9 cellular contexts compared by ENCODE assay signal in the genomic region with DNA sequence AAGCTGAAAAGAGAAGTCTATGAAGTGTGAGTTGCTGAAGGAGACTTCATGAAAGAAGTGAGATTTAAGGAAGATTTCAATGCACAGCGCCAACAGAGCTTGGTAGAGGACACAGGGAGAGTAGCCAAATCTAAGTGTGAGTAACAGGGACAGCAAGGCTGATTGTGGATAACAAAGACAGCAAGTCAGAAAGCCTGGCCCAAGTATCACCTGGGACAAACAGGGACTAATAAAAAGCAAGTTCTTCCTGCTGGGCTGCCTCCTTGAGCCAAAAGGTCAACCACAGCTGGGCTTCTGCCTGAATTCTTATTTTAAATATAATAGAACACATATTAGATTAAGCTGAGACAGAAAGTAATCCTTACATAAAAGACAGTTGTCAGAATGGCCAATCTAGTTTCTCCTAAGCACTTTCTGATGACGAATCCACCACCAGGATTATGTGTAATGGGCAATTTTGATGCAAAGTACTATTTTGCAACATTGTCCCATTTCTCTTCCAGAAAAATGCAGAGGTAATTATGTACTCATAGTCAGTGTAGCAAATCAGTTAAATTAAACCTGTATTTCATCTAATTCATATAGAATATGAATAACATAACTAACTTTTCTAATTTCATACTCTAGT.
DNase-seq lines count a peak whose midpoint lies in the region; ATAC-seq and TF ChIP-seq lines count a peak whose summit lies in the region.
"Had no signal": no experiment of that assay in that cellular context is flagged by ENCODE, and none has a peak within 500 bp of the region (broad histone marks: within the 10 kb centered on the region; RNA-seq: fewer than 3 reads in every experiment).

No MANE protein-coding gene starts in this region.

- DNase-seq in ELF-1 (ENCODE audit: low read depth, low spot score): peak; percentile 24
- DNase-seq in IMR-90: no peak
- DNase-seq in WTC11 (ENCODE audit: low spot score): no peak
- DNase-seq in midbrain (lab: John Stamatoyannopoulos, UW): peak; percentile 15
- DNase-seq in AG08396 (ENCODE audit: low spot score): no peak
- DNase-seq in NCI-H2081 treated with DMSO at 0.1 percent for 48 hours (lab: John Stamatoyannopoulos, UW): no peak
- DNase-seq: activated gamma-delta T cell treated with Interleukin-2 at 50 U/mL for 16 hours had no signal

- POLR2A ChIA-PET in IMR-90 (lab: Charles Lee; ENCODE audit: unreplicated experiment): no interaction called here
- POLR2A ChIA-PET in WTC11 (lab: Charles Lee): no interaction called here

- no peak overlapping the region for H2AK5ac ChIP-seq in IMR-90 (ENCODE audit: low read depth, low read length)

- intact Hi-C loops in IMR-90 (cut with micrococcal nuclease): loop anchor here (10.0 kb wide), 1 partner anchor 158 kb away; no protein-coding TSS in a partner anchor

- no peak for TF ChIP-seq RAD21 in IMR-90 (IDR thresholded peaks at IDR 0.05; ENCODE audit: low read length)

- H3K79me1 ChIP-seq in IMR-90 (ENCODE audit: low read depth in 1 of 2, low read length in 2 of 2): peaks cover 53 to 72% of the 10 kb centered on the region in 2 experiments

- no peak for TF ChIP-seq CTCF in IMR-90 (conservative IDR thresholded peaks at IDR 0.05; ENCODE audit: low read depth, low read length)
- TF ChIP-seq CTCF in WTC11 (IDR thresholded peaks at IDR 0.05): no peak
- TF ChIP-seq CTCF in gastroesophageal sphincter (IDR thresholded peaks at IDR 0.05): no peak

- no peak overlapping the region; the same call in 1 of the 2 replicates for H3K14ac ChIP-seq in IMR-90 (replicated peaks; ENCODE audit: low read depth, low read length)

- no peak overlapping the region for H3K27ac ChIP-seq in IMR-90 (ENCODE audit: insufficient read depth, low read length)
- H3K27ac ChIP-seq in gastroesophageal sphincter: no peak overlapping the region

- CTCF ChIA-PET in IMR-90 (lab: Yijun Ruan, JAX) (interaction anchor here (1.0 kb wide), 1 partner anchor 225 kb away, joined by 3 read pairs; no protein-coding TSS in a partner anchor), WTC11 (lab: Charles Lee) (interaction anchor here (0.6 to 1.0 kb wide), 2 partner anchors 75 to 201 kb away, joined by 3 read pairs; no protein-coding TSS in a partner anchor)

- ATAC-seq in IMR-90 (ENCODE audit: low read depth) (no peak), WTC11 (no peak; the same call in 1 of the 2 replicates), gastroesophageal sphincter (no peak), GM19397 (IDR thresholded peaks at IDR 0.05; ENCODE audit: unreplicated experiment) (no peak)

- no peak for TF ChIP-seq EP300 in gastroesophageal sphincter (IDR thresholded peaks at IDR 0.05)

- H3K9me3 ChIP-seq in IMR-90 (ENCODE audit: control insufficient read depth, insufficient read depth, low read length) (no peaks in the 10 kb centered on the region), gastroesophageal sphincter (no peaks in the 10 kb centered on the region)

- H3K27me3 Mint-ChIP-seq in WTC11 (ENCODE audit: low read depth): no peaks in the 10 kb centered on the region

- H2BK20ac ChIP-seq in IMR-90 (ENCODE audit: low read depth, low read length): no peak overlapping the region

- H3K4me3 Mint-ChIP-seq in WTC11: no peak overlapping the region

- TF ChIP-seq POLR2A in IMR-90 (IDR thresholded peaks at IDR 0.05; ENCODE audit: low read depth, low read length) (no peak), gastroesophageal sphincter (IDR thresholded peaks at IDR 0.05) (no peak)

- in situ Hi-C loops in IMR-90 (cut with MboI; ENCODE audit: low sequenced_read_pairs): loop anchor here (10.0 kb wide), 1 partner anchor 228 kb away; no protein-coding TSS in a partner anchor

- H3K4ac ChIP-seq in IMR-90 (ENCODE audit: low read depth, low read length): no peak overlapping the region

- no peak overlapping the region for H3K18ac ChIP-seq in IMR-90 (ENCODE audit: low read depth, low read length)

- H4K91ac ChIP-seq in IMR-90 (ENCODE audit: insufficient read depth, low read depth, low read length): no peak overlapping the region

- H3K27me3 ChIP-seq in IMR-90 (ENCODE audit: control insufficient read depth, insufficient read depth, low read length) (no peaks in the 10 kb centered on the region), gastroesophageal sphincter (no peaks in the 10 kb centered on the region)

- H3K4me1 ChIP-seq in IMR-90 (ENCODE audit: control insufficient read depth, insufficient read depth, low read length) (peaks cover 7% of the 10 kb centered on the region), gastroesophageal sphincter (peaks cover 0 to 33% (median 0%) of the 10 kb centered on the region in 3 donors)

- peak overlapping the region; percentile 87 for H3K27ac Mint-ChIP-seq in WTC11

- no peak overlapping the region for H2AFZ ChIP-seq in IMR-90 (replicated peaks; ENCODE audit: low read length, poor library complexity)

- no peak overlapping the region for H2BK15ac ChIP-seq in IMR-90 (ENCODE audit: low read depth, low read length)

- H4K5ac ChIP-seq in IMR-90 (ENCODE audit: low read depth, low read length): no peak overlapping the region

- H4K8ac ChIP-seq in IMR-90 (ENCODE audit: low read depth in 2 of 2, low read length in 2 of 2): no peak overlapping the region

- H4K20me1 ChIP-seq in IMR-90 (ENCODE audit: insufficient read depth, low read length): peaks cover 63% of the 10 kb centered on the region

- dilution Hi-C loops in IMR-90 (cut with HindIII; ENCODE audit: low sequenced_read_pairs, unreplicated experiment): no loop called here

- H3K36me3 Mint-ChIP-seq in WTC11: no peaks in the 10 kb centered on the region

- 88% methylated on average over 1 of the region's 2 CpGs; no CpG with 5 or more reads in 1 of the 2 experiments for WGBS in IMR-90 (ENCODE audit: extremely low coverage in 2 of 2, insufficient read length in 1 of 2), 2 experiments
- WGBS in gastroesophageal sphincter (ENCODE audit: low coverage in 1 of 2), 2 donors: 80 to 95% methylated on average over 1 to 2 of the region's 2 CpGs

- no peaks in the 10 kb centered on the region for H3K36me3 ChIP-seq in IMR-90 (ENCODE audit: control insufficient read depth, insufficient read depth, low read length)
- H3K36me3 ChIP-seq in gastroesophageal sphincter: no peaks in the 10 kb centered on the region

- H2AK9ac ChIP-seq in IMR-90 (replicated peaks; ENCODE audit: low read depth, low read length, poor library complexity): no peak overlapping the region

- no peaks in the 10 kb centered on the region for H3K9me3 Mint-ChIP-seq in WTC11

- no peak overlapping the region for H3K56ac ChIP-seq in IMR-90 (ENCODE audit: extremely low read depth, insufficient read depth, low read length)

- no peak overlapping the region for H2BK5ac ChIP-seq in IMR-90 (ENCODE audit: low read depth, low read length, poor library complexity, severe bottlenecking)

- H3K4me1 Mint-ChIP-seq in WTC11: peaks cover 49% of the 10 kb centered on the region

- peaks cover 20% of the 10 kb centered on the region for H3K9me1 ChIP-seq in IMR-90 (ENCODE audit: insufficient read depth, low read length)

- no TSS peak for BruUV-seq in IMR-90 (replicated peaks; lab: Mats Ljungman, UMichigan)

- H3K9ac ChIP-seq in IMR-90 (ENCODE audit: low read depth, low read length): no peak overlapping the region

- no peak overlapping the region for H3K4me2 ChIP-seq in IMR-90 (ENCODE audit: low read depth, low read length)

- H2BK120ac ChIP-seq in IMR-90 (ENCODE audit: low read depth, low read length): no peak overlapping the region

- no peak overlapping the region for H3K4me3 ChIP-seq in IMR-90 (ENCODE audit: insufficient read depth, low read depth, low read length)
- H3K4me3 ChIP-seq in gastroesophageal sphincter: no peak overlapping the region

- H3K23ac ChIP-seq in IMR-90 (ENCODE audit: low read depth, low read length): peak overlapping the region; percentile 2; the same call in 1 of the 2 replicates

TF ChIP-seq in IMR-90, 13 proteins besides CTCF, POLR2A, EP300 and RAD21 (continues in another document):
- no peak for TF ChIP-seq CHD1 (IDR thresholded peaks at IDR 0.05; ENCODE audit: low read depth, low read length)
- TF ChIP-seq RCOR1 (IDR thresholded peaks at IDR 0.05; ENCODE audit: insufficient replicate concordance, low read length): no peak
- no peak for TF ChIP-seq NFE2L2 (IDR thresholded peaks at IDR 0.05; ENCODE audit: low read depth, low read length)
- TF ChIP-seq MAZ (IDR thresholded peaks at IDR 0.05; ENCODE audit: borderline replicate concordance, low read depth, low read length): no peak
- TF ChIP-seq CEBPB (IDR thresholded peaks at IDR 0.05; ENCODE audit: low read depth, low read length): 0 out of 2 replicates have a peak, but pooled peaks have one; percentile 28
- no peak for TF ChIP-seq MAFK (IDR thresholded peaks at IDR 0.05; ENCODE audit: low read depth, low read length)
- TF ChIP-seq, protein P1, sequence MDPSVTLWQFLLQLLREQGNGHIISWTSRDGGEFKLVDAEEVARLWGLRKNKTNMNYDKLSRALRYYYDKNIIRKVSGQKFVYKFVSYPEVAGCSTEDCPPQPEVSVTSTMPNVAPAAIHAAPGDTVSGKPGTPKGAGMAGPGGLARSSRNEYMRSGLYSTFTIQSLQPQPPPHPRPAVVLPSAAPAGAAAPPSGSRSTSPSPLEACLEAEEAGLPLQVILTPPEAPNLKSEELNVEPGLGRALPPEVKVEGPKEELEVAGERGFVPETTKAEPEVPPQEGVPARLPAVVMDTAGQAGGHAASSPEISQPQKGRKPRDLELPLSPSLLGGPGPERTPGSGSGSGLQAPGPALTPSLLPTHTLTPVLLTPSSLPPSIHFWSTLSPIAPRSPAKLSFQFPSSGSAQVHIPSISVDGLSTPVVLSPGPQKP (IDR thresholded peaks at IDR 0.05; ENCODE audit: borderline replicate concordance, low read depth, low read length): no peak

TF ChIP-seq in WTC11, 78 proteins besides CTCF, POLR2A, EP300 and RAD21 (continues in another document):
- no peak for TF ChIP-seq KAT7 (CRISPR knock-in tag; IDR thresholded peaks at IDR 0.05; ENCODE audit: borderline replicate concordance)
- TF ChIP-seq TEAD4 (CRISPR knock-in tag; IDR thresholded peaks at IDR 0.05): no peak
- TF ChIP-seq, protein P2, sequence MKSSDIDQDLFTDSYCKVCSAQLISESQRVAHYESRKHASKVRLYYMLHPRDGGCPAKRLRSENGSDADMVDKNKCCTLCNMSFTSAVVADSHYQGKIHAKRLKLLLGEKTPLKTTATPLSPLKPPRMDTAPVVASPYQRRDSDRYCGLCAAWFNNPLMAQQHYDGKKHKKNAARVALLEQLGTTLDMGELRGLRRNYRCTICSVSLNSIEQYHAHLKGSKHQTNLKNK (CRISPR knock-in tag; IDR thresholded peaks at IDR 0.05): no peak
- TF ChIP-seq ELF4 (CRISPR knock-in tag; IDR thresholded peaks at IDR 0.05; ENCODE audit: low read depth): no peak
- TF ChIP-seq, protein P3, sequence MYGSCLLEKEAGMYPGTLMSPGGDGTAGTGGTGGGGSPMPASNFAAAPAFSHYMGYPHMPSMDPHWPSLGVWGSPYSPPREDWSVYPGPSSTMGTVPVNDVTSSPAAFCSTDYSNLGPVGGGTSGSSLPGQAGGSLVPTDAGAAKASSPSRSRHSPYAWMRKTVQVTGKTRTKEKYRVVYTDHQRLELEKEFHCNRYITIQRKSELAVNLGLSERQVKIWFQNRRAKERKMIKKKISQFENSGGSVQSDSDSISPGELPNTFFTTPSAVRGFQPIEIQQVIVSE (CRISPR knock-in tag; IDR thresholded peaks at IDR 0.05; ENCODE audit: borderline replicate concordance): no peak
- TF ChIP-seq OVOL2 (CRISPR knock-in tag; IDR thresholded peaks at IDR 0.05; ENCODE audit: borderline replicate concordance): no peak
- no peak for TF ChIP-seq NFYB (CRISPR knock-in tag; conservative IDR thresholded peaks at IDR 0.05; ENCODE audit: low read depth)

Comparison
In these comparisons a context has a peak if more than half of its experiments do, and no peak if none do; other contexts are left out.
1. DNase-seq: peak in ELF-1 (single experiment) and midbrain (single experiment); none in IMR-90 (single experiment), WTC11 (single experiment), AG08396 (single experiment) and NCI-H2081 treated with DMSO at 0.1 percent for 48 hours (single experiment).